Comparison of ENCODE assay signal across 11 cellular contexts in the genomic region with DNA sequence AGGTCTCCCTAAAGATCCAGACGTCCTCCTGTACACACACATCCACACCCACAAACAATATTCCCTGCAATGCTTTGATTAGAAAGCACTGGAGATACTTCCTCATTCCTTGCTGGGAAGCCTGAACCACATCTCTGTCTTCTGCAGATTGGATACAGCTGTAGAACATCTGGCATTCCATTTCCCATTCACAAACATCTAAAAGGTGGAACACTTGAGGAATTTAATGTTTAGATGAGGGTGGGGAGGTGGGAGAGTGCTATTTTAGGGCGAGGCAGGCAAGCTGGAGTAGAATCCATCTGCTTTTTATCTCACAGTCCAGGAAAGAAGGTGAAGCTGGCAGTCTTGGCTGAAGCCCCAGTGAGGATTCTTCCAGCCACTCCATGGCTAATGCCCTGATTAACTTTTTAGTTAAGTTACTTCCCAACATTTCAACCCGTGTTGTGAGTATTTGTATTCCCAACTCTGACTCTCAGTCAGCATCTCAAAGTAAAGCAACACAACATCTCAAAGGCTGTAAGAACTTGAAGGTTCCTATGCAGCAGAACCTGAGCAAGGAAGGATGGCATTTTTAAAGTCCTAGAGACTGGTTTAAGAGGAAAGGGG. TPM values are rescaled to one million over a fixed set of nuclear protein-coding genes. Genes with fewer than 3 reads are reported as not detected.
DNase-seq lines count a peak whose midpoint lies in the region; ATAC-seq, FAIRE-seq and TF ChIP-seq lines count a peak whose summit lies in the region.
"Had no signal": no experiment of that assay in that cellular context is flagged by ENCODE, and none has a peak within 500 bp of the region (broad histone marks: within the 10 kb centered on the region; RNA-seq: fewer than 3 reads in every experiment).

No MANE protein-coding gene starts in this region.

- peak overlapping the region; percentile 77 for H3K27ac Mint-ChIP-seq in type B pancreatic cell

- intact Hi-C loops in left colon (cut with DNase I, micrococcal nuclease), result no loop called here

- peaks cover 48% of the 10 kb centered on the region for H3K4me1 Mint-ChIP-seq in type B pancreatic cell (ENCODE audit: unreplicated experiment)

- FAIRE-seq in GM19239 (lab: Jason Lieb, UNC), result no peak

- peak overlapping the region; percentile 10 for H3K4me3 Mint-ChIP-seq in type B pancreatic cell

- no peak overlapping the region for H3K4me3 ChIP-seq in astrocyte of the spinal cord (ENCODE audit: low read depth, low read length)
- H3K4me3 ChIP-seq: testis had no signal

- H3K36me3 Mint-ChIP-seq in type B pancreatic cell, result peaks cover 5% of the 10 kb centered on the region

- H3K27me3 Mint-ChIP-seq in type B pancreatic cell, result no peaks in the 10 kb centered on the region

- peak; percentile 90 for DNase-seq in H4 (ENCODE audit: low spot score)
- peak; percentile 46 for DNase-seq in astrocyte of the spinal cord (ENCODE audit: low read depth, low spot score)
- no peak for DNase-seq in left colon
- no peak for DNase-seq in type B pancreatic cell (ENCODE audit: extremely low spot score, unreplicated experiment)
- no peak for DNase-seq in middle frontal gyrus (ENCODE audit: extremely low spot score, low spot score)
- DNase-seq in GM19239 (ENCODE audit: insufficient read length, low spot score), result no peak
- DNase-seq: activated CD8-positive, alpha-beta memory T cell treated with anti-CD3 and anti-CD28 coated beads, Interleukin-2, amount 50 U/mL, for 48 hours; MV-4-11; NCI-H69; testis had no signal

- H3K9me3 Mint-ChIP-seq in type B pancreatic cell, result peaks cover 6% of the 10 kb centered on the region

- TF ChIP-seq CTCF in astrocyte of the spinal cord (IDR thresholded peaks at IDR 0.05; ENCODE audit: low read depth, low read length), result no peak
- TF ChIP-seq CTCF in type B pancreatic cell (conservative IDR thresholded peaks at IDR 0.05), result no peak

- peak; percentile 90 for ATAC-seq in left colon
- no peak for ATAC-seq in GM18502 (IDR thresholded peaks at IDR 0.05; ENCODE audit: poor library complexity, unreplicated experiment)

- in situ Hi-C loops in astrocyte of the spinal cord (cut with HindIII; ENCODE audit: low sequenced_read_pairs), result no loop called here

RNA-seq across cellular contexts. Expression of a gene that starts 46.1 kb away (rescaled TPM):
- total RNA-seq in H4 (2014; rRNA removed; shearing (Covaris generic)), result 7.4 and 9.8 TPM in 2 replicates
- total RNA-seq in left colon (10 to 100 TPM; 12.8 to 13.2 TPM), type B pancreatic cell (ENCODE audit: low replicate concordance) (31.1 and 36.6 TPM in 2 replicates)

Comparison
In these comparisons a context has a peak if more than half of its experiments do, and no peak if none do; other contexts are left out.
1. DNase-seq: peak in H4 (single experiment) and astrocyte of the spinal cord (single experiment); none in left colon (0 of 2), type B pancreatic cell (single experiment), middle frontal gyrus (single experiment) and GM19239 (single experiment).